ENCODE assay signal across 9 cellular contexts in genomic region chr10:57657164-57657765, GRCh38.
DNase-seq lines count a peak whose midpoint lies in the region; ATAC-seq and TF ChIP-seq lines count a peak whose summit lies in the region.
"Had no signal": no experiment of that assay in that cellular context is flagged by ENCODE, and none has a peak within 500 bp of the region (broad histone marks: within the 10 kb centered on the region; RNA-seq: fewer than 3 reads in every experiment).

No MANE protein-coding gene starts in this region.

- TF ChIP-seq CTCF in astrocyte of the spinal cord (IDR thresholded peaks at IDR 0.05; ENCODE audit: low read depth, low read length) = peak; percentile 79

- ATAC-seq in GM19395 (IDR thresholded peaks at IDR 0.05; ENCODE audit: unreplicated experiment) (peak; percentile 96), HG03196 (IDR thresholded peaks at IDR 0.05; ENCODE audit: unreplicated experiment) (peak; percentile 89)
- no peak for ATAC-seq in stimulated activated naive CD8-positive, alpha-beta T cell treated with anti-CD3 and anti-CD28 coated beads, Interleukin-15, Interleukin-2, amounts not matched to agents 100 U/mL and 50 U/mL, for 24 hours

- in situ Hi-C loops in astrocyte of the spinal cord (cut with HindIII; ENCODE audit: low sequenced_read_pairs) = no loop called here

- DNase-seq in NCI-H1105 treated with DMSO at 0.1 percent for 48 hours (lab: John Stamatoyannopoulos, UW) (peak; percentile 48), NCI-H1105 (lab: John Stamatoyannopoulos, UW) (no peak), NCI-H526 treated with DMSO at 0.1 percent for 48 hours (lab: John Stamatoyannopoulos, UW) (peak; percentile 36), astrocyte of the spinal cord (ENCODE audit: low read depth, low spot score) (peak; percentile 68), iris pigment epithelial cell (ENCODE audit: low read depth) (peak; percentile 56)
- DNase-seq in stimulated activated naive CD8-positive, alpha-beta T cell treated with anti-CD3 and anti-CD28 coated beads, Interleukin-15, Interleukin-2, amounts not matched to agents 100 U/mL and 50 U/mL, for 24 hours = peak; percentile 24

- no peak overlapping the region for H3K4me3 ChIP-seq in astrocyte of the spinal cord (ENCODE audit: low read depth, low read length)
- H3K4me3 ChIP-seq: BLaER1 had no signal
